ENCODE assay signal across 7 cellular contexts in the genomic region with DNA sequence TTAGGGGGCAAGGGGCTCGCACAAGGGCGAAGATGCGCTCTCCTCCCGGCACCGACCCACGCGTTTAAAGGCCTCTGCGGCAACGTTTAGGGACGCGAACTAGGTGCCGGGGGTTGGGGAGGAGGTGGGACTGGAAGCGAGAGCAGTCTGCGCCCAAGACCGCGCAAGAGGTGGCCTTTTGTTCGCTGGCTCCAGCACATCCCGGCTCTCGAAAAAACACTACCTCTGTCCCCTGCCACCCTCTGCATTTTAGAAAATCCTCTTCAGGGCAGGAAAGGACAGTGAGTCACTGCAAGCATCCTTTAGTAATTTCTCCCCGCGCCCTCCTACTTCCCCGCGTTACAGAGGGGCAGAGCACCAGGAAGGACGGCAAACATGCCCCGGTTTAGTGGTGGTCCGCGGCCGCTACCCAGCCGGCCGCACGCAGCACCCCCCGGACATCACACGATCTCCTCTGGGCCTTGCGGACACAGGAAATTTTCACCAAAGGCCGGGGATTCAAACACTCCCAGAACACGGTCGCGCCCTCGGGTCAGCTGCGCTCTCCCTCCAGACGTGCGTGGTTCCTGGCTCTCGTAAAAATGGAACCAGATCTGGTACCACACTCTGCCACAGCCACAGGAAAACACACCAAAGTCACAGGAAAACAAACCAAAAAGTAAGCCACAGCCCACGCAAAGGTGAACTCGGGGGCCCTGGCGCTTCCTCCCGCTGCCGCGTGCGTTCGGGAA. TPM values are rescaled to one million over a fixed set of nuclear protein-coding genes. Genes with fewer than 3 reads are reported as not detected.
DNase-seq lines count a peak whose midpoint lies in the region; ATAC-seq, FAIRE-seq and TF ChIP-seq lines count a peak whose summit lies in the region.

No MANE protein-coding gene starts in this region.

- TF ChIP-seq POLR2A in GM12892 (IDR thresholded peaks at IDR 0.05; ENCODE audit: low read depth, low read length): no peak

- H3K9me3 ChIP-seq in heart right ventricle: no peaks in the 10 kb centered on the region

- peaks cover 0 to 63% (median 29%) of the 10 kb centered on the region in 9 donors for H3K4me1 ChIP-seq in heart right ventricle

- H3K4me3 ChIP-seq in heart right ventricle (peak overlapping the region; percentile 47 to 75 (median 62)), skeletal muscle cell (ENCODE audit: low read depth, low read length) (peak overlapping the region; percentile 79)

- peak overlapping the region; percentile 37 to 91 (median 81) for H3K27ac ChIP-seq in heart right ventricle

- H3K36me3 ChIP-seq in heart right ventricle: no peaks in the 10 kb centered on the region

- peaks cover 0 to 36% (median 6%) of the 10 kb centered on the region in 7 donors for H3K27me3 ChIP-seq in heart right ventricle

- intact Hi-C loops in heart right ventricle (cut with DNase I): loop anchor here in 7 of 10 donors (2.0 to 10.0 kb wide), 8 partner anchors 53 to 143 kb away; no protein-coding TSS in a partner anchor

- peak in 7 of 8 donors; percentile 1 to 43 (median 31) for ATAC-seq in heart right ventricle
- no peak for ATAC-seq in GM21423 (IDR thresholded peaks at IDR 0.05; ENCODE audit: unreplicated experiment)
- no peak for ATAC-seq in HG03565 (IDR thresholded peaks at IDR 0.05; ENCODE audit: unreplicated experiment)

- DNase-seq in GM12892 (ENCODE audit: insufficient read length): peak; percentile 20
- DNase-seq in NCI-H526 (lab: John Stamatoyannopoulos, UW): peak; percentile 46 to 71
- peak; percentile 20 for DNase-seq in activated T-helper 9 cell treated with anti-CD3 and anti-CD28 coated beads, Interleukin-2, amount 50 U/mL, for 16 hours (ENCODE audit: low read depth)
- no peak for DNase-seq in heart right ventricle
- no peak for DNase-seq in skeletal muscle cell (ENCODE audit: low read depth)

- WGBS in heart right ventricle, 2 donors: 1% methylated on average over 51 of the region's 51 CpGs

- FAIRE-seq in GM12892 (lab: Jason Lieb, UNC): peak; percentile 27

- TF ChIP-seq CTCF in heart right ventricle (IDR thresholded peaks at IDR 0.05): no peak

RNA-seq across cellular contexts. Expression of gene SLC38A1, which starts 1.1 kb away (rescaled TPM):
- polyA plus RNA-seq in GM12892 (2012; ENCODE audit: missing spikeins): 56.2 TPM
- total RNA-seq in heart right ventricle: 100 to 1,000 TPM; 120 to 221 (median 142) TPM
- 10 to 100 TPM; 32.0 to 71.5 TPM for polyA plus RNA-seq in heart right ventricle

Comparison
In these comparisons a context has a peak if more than half of its experiments do, and no peak if none do; other contexts are left out.
1. DNase-seq: peak in GM12892 (single experiment), NCI-H526 (2 of 2) and activated T-helper 9 cell treated with anti-CD3 and anti-CD28 coated beads, Interleukin-2, amount 50 U/mL, for 16 hours (single experiment); none in heart right ventricle (0 of 2) and skeletal muscle cell (single experiment).
2. ATAC-seq: peak in heart right ventricle (7 of 8); none in GM21423 (single experiment) and HG03565 (single experiment).